ENCODE assay signal across 8 cellular contexts in genomic region chr12:102479099-102479887, GRCh38. TPM values are rescaled to one million over a fixed set of nuclear protein-coding genes. Genes with fewer than 3 reads are reported as not detected.
DNase-seq lines count a peak whose midpoint lies in the region; ATAC-seq, FAIRE-seq and TF ChIP-seq lines count a peak whose summit lies in the region.

No MANE protein-coding gene starts in this region.

- FAIRE-seq in small intestine (lab: Jason Lieb, UNC), result no peak

- H3K36me3 Mint-ChIP-seq in Caco-2 (ENCODE audit: insufficient read depth, unreplicated experiment), result no peaks in the 10 kb centered on the region

- CTCF ChIA-PET in Caco-2 (lab: Charles Lee), result no interaction called here

- DNase-seq in ELF-1 (ENCODE audit: low read depth, low spot score) (peak; percentile 42), epidermal melanocyte (ENCODE audit: insufficient read length, low spot score) (peak; percentile 28), gastrocnemius medialis (no peak), Caco-2 (no peak), ACHN (no peak), small intestine (no peak)

- H3K4me3 Mint-ChIP-seq in Caco-2 (ENCODE audit: unreplicated experiment), result no peak overlapping the region

- peak overlapping the region; percentile 26 to 60 (median 49) for H3K4me3 ChIP-seq in gastrocnemius medialis
- no peak overlapping the region for H3K4me3 ChIP-seq in Caco-2 (ENCODE audit: low read depth, low read length)
- no peak overlapping the region for H3K4me3 ChIP-seq in small intestine (ENCODE audit: low read depth in 1 of 2, low read length in 2 of 2)

- POLR2A ChIA-PET in Caco-2 (lab: Charles Lee), result no interaction called here

- ATAC-seq in GM21390 (IDR thresholded peaks at IDR 0.05; ENCODE audit: unreplicated experiment) (peak; percentile 25), HG03558 (IDR thresholded peaks at IDR 0.05; ENCODE audit: extremely low read depth, unreplicated experiment) (peak; percentile 12), gastrocnemius medialis (peak; percentile 21 to 56)

- no peaks in the 10 kb centered on the region for H3K36me3 ChIP-seq in gastrocnemius medialis
- H3K36me3 ChIP-seq in Caco-2 (ENCODE audit: control insufficient read depth, insufficient read depth, low read length), result no peaks in the 10 kb centered on the region
- H3K36me3 ChIP-seq in small intestine (ENCODE audit: control insufficient read depth in 2 of 2, insufficient read depth in 2 of 2, low read length in 2 of 2), result no peaks in the 10 kb centered on the region

- peaks cover 4% of the 10 kb centered on the region for H3K4me1 Mint-ChIP-seq in Caco-2 (ENCODE audit: low read depth, unreplicated experiment)

- H3K4me1 ChIP-seq in gastrocnemius medialis (peaks cover 22 to 27% of the 10 kb centered on the region in 2 donors), Caco-2 (no peaks in the 10 kb centered on the region), small intestine (ENCODE audit: control insufficient read depth in 2 of 2, insufficient read depth in 1 of 2, low read depth in 1 of 2, low read length in 1 of 2) (no peaks in the 10 kb centered on the region)

- H3K9me3 ChIP-seq in gastrocnemius medialis (no peaks in the 10 kb centered on the region), Caco-2 (no peaks in the 10 kb centered on the region), small intestine (ENCODE audit: control insufficient read depth, low read depth) (no peaks in the 10 kb centered on the region)

- WGBS in small intestine, 3 donors, result 34 to 53% (median 44%) methylated on average over 11 of the region's 11 CpGs

- TF ChIP-seq CTCF in gastrocnemius medialis (IDR thresholded peaks at IDR 0.05 in 4 of 5, conservative IDR thresholded peaks at IDR 0.05 in 1 of 5) (no peak), Caco-2 (IDR thresholded peaks at IDR 0.05; ENCODE audit: insufficient read depth in 1 of 2, low read depth in 1 of 2, low read length in 1 of 2, severe bottlenecking in 1 of 2, unreplicated experiment in 1 of 2) (no peak)

- TF ChIP-seq POLR2A in gastrocnemius medialis (IDR thresholded peaks at IDR 0.05), result no peak

- intact Hi-C loops in gastrocnemius medialis (cut with DNase I; ENCODE audit: low total_unique reads), result no loop called here
- intact Hi-C loops in Caco-2 (cut with micrococcal nuclease; ENCODE audit: unreplicated experiment), result loop anchor here (5.0 kb wide), 1 partner anchor 137 kb away; no protein-coding TSS in a partner anchor

- H3K27ac ChIP-seq in gastrocnemius medialis, result peak overlapping the region; percentile 6 to 43 (median 17)
- peak overlapping the region in 1 of 2 donors; percentile 73 for H3K27ac ChIP-seq in small intestine (ENCODE audit: low read depth in 1 of 2, low read length in 1 of 2)

- H3K9me3 Mint-ChIP-seq in Caco-2 (ENCODE audit: unreplicated experiment), result no peaks in the 10 kb centered on the region

- in situ Hi-C loops in gastrocnemius medialis (cut with MboI; ENCODE audit: low sequenced_read_pairs in 4 of 4), result loop anchor here in 3 of 4 donors (25.0 kb wide), 2 partner anchors 317 to 542 kb away; no protein-coding TSS in a partner anchor
- in situ Hi-C loops in ACHN (cut with HindIII; ENCODE audit: low pct_ligation_motif_present, low pct_unique_long_range_greater_than_20kb, low sequenced_read_pairs), result no loop called here

- no TSS peak for BruUV-seq in Caco-2 (replicated peaks; lab: Mats Ljungman, UMichigan)

- H3K27me3 ChIP-seq in gastrocnemius medialis, result no peaks in the 10 kb centered on the region
- H3K27me3 ChIP-seq in Caco-2 (replicated peaks; ENCODE audit: control insufficient read depth, insufficient read depth, low read length), result no peaks in the 10 kb centered on the region
- no peaks in the 10 kb centered on the region for H3K27me3 ChIP-seq in small intestine (ENCODE audit: control insufficient read depth in 2 of 2, insufficient read depth in 2 of 2, low read length in 2 of 2)

- no peaks in the 10 kb centered on the region for H3K27me3 Mint-ChIP-seq in Caco-2 (ENCODE audit: insufficient read depth, unreplicated experiment)

- no peak overlapping the region for H3K27ac Mint-ChIP-seq in Caco-2 (ENCODE audit: unreplicated experiment)

RNA-seq across cellular contexts. Expression of gene IGF1, which starts 1.1 kb away (rescaled TPM):
- total RNA-seq in gastrocnemius medialis (10 to 100 TPM in 3 of 4 donors, 1 to 10 TPM in 1; 8.3 to 22.7 (median 17.9) TPM), Caco-2 (2022) (1.5 and 2.3 TPM in 2 replicates)
- polyA plus RNA-seq in small intestine, result 1 to 10 TPM in 2 of 3 donors, not detected in 1; 8.0 to 10.0 TPM

Comparison
In these comparisons a context has a peak if more than half of its experiments do, and no peak if none do; other contexts are left out.
1. DNase-seq: peak in ELF-1 (single experiment) and epidermal melanocyte (single experiment); none in gastrocnemius medialis (0 of 2), Caco-2 (0 of 2), ACHN (single experiment) and small intestine (single experiment).
2. H3K4me3 ChIP-seq: peak in gastrocnemius medialis (4 of 4); none in Caco-2 (single experiment) and small intestine (0 of 2).
3. Peak in every context shown above with its lines, with median percentiles within 50 percentile points of each other: ATAC-seq.